1 cellular context compared by ENCODE assay signal in genomic region chr9:127852829-127853228, GRCh38.
A peak's percentile ranks its signal among the peaks of the same experiment; 100 is the strongest.
TF ChIP-seq lines count a peak whose summit lies in the region.

No MANE protein-coding gene starts in this region.

TF ChIP-seq in GM12878, 131 proteins besides CTCF, POLR2A, EP300 and RAD21:
- TF ChIP-seq GABPA (IDR thresholded peaks at IDR 0.05; ENCODE audit: low read depth): no peak
- peak; percentile 51 for TF ChIP-seq YY1 (IDR thresholded peaks at IDR 0.05; ENCODE audit: low read depth, low read length)
- no peak for TF ChIP-seq E4F1 (IDR thresholded peaks at IDR 0.05; ENCODE audit: borderline replicate concordance, partially characterized antibody)
